ENCODE assay signal across 11 cellular contexts in the genomic region with DNA sequence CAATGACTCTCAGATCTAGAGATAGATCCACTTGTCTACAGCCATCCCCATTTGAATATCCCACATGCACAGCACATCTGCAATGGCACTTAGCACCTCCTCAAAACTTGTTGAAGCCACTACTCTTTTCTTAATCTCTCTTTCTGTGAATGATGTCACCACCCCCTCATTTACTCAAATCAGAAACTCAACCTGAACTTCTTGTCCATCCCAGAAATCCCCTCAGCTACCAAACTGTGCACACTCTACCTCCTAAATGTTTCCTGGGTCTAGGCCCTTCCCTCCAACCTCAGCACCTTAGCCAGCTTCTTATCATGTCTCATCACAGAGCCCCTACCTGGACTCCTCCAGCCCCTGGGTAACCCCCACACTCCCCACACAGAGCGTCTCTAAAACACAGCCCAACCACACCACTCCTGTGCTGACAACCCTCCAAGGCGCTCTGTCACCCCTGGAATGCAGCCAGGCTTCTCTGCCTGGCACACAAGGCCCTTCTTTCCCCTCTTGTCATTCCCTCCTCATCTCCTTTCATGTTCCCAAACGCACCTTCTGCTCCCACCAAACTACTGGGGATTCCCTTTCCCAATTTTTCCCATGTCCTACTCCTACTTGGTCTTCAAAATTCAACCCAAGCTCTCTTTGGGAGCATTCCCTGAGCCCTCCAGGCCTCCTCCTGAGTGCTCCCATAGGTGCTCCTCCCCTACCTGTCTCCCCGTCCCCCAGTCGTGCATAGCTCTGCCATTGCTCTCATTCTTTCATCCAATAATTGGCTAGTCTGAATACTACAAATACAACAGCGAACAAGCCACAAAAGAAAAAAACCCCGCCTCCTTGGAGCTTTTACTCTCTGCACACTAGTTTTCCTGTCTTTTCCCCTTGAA. TPM values are rescaled to one million over a fixed set of nuclear protein-coding genes. Genes with fewer than 3 reads are reported as not detected.
A peak's percentile ranks its signal among the peaks of the same experiment; 100 is the strongest.
DNase-seq lines count a peak whose midpoint lies in the region; ATAC-seq and TF ChIP-seq lines count a peak whose summit lies in the region.
"Had no signal": no experiment of that assay in that cellular context is flagged by ENCODE, and none has a peak within 500 bp of the region (broad histone marks: within the 10 kb centered on the region; RNA-seq: fewer than 3 reads in every experiment).

No MANE protein-coding gene starts in this region.

- no peak for TF ChIP-seq POLR2A in Peyer's patch (IDR thresholded peaks at IDR 0.05)

- peak; percentile 40 for DNase-seq in activated CD8-positive, alpha-beta T cell treated with anti-CD3 and anti-CD28 coated beads for 36 hours
- no peak for DNase-seq in activated CD8-positive, alpha-beta T cell treated with anti-CD3 and anti-CD28 coated beads, Interleukin-2, amount 10 ng/mL, durations not matched to agents 7 days and 5 days
- DNase-seq in mesenchymal stem cell, result no peak
- DNase-seq in T-helper 9 cell, result no peak
- no peak for DNase-seq in Peyer's patch
- no peak for DNase-seq in globus pallidus (ENCODE audit: low spot score)
- DNase-seq: DMS153, KG1, T-helper 17 cell had no signal

- no peak overlapping the region for H4K8ac ChIP-seq in mesenchymal stem cell (ENCODE audit: low read length)

- TF ChIP-seq CTCF in activated CD8-positive, alpha-beta T cell treated with anti-CD3 and anti-CD28 coated beads for 36 hours (IDR thresholded peaks at IDR 0.05), result no peak
- no peak for TF ChIP-seq CTCF in Peyer's patch (IDR thresholded peaks at IDR 0.05)

- H2BK15ac ChIP-seq in mesenchymal stem cell (ENCODE audit: low read depth, poor library complexity, severe bottlenecking), result peak overlapping the region; percentile 17

- H3K36me3 ChIP-seq in mesenchymal stem cell (ENCODE audit: control insufficient read depth in 1 of 2, insufficient read depth in 2 of 2, low read depth in 1 of 2, low read length in 2 of 2) (peaks cover 0 to 3% of the 10 kb centered on the region in 2 experiments), Peyer's patch (no peaks in the 10 kb centered on the region)

- H3K4me1 ChIP-seq in mesenchymal stem cell (ENCODE audit: control insufficient read depth, insufficient read depth, low read depth, low read length) (peaks cover 25% of the 10 kb centered on the region), Peyer's patch (peaks cover 0 to 31% (median 1%) of the 10 kb centered on the region in 4 donors)

- peak overlapping the region in 1 of 2 experiments; percentile 87 for H2BK12ac ChIP-seq in mesenchymal stem cell (ENCODE audit: low read length in 2 of 2)

- POLR2A ChIA-PET in activated CD8-positive, alpha-beta T cell treated with anti-CD3 and anti-CD28 coated beads for 36 hours (lab: Charles Lee), result interaction anchor here (1.5 kb wide), 2 partner anchors 17 to 548 kb away, joined by 3 to 5 read pairs; partner anchors contain the start of gene ATP1B3
- POLR2A ChIA-PET in activated CD8-positive, alpha-beta T cell treated with anti-CD3 and anti-CD28 coated beads, Interleukin-2, amount 10 ng/mL, durations not matched to agents 7 days and 5 days (lab: Charles Lee), result no interaction called here

- no peak overlapping the region for H3K4me3 Mint-ChIP-seq in activated CD8-positive, alpha-beta T cell treated with anti-CD3 and anti-CD28 coated beads for 36 hours
- H3K4me3 Mint-ChIP-seq in activated CD8-positive, alpha-beta T cell treated with anti-CD3 and anti-CD28 coated beads, Interleukin-2, amount 10 ng/mL, durations not matched to agents 7 days and 5 days, result no peak overlapping the region
- H3K4me3 Mint-ChIP-seq: T-helper 17 cell had no signal

- H2BK5ac ChIP-seq in mesenchymal stem cell (ENCODE audit: low read depth, low read length, poor library complexity, severe bottlenecking), result no peak overlapping the region

- H3K79me1 ChIP-seq in mesenchymal stem cell (replicated peaks; ENCODE audit: low read length, poor library complexity, severe bottlenecking), result peaks cover 11% of the 10 kb centered on the region

- H3K4me3 ChIP-seq in mesenchymal stem cell (ENCODE audit: insufficient read depth in 1 of 2, low read depth in 1 of 2, low read length in 2 of 2) (no peak overlapping the region), Peyer's patch (no peak overlapping the region)

- peak; percentile 85 for ATAC-seq in activated CD8-positive, alpha-beta T cell treated with anti-CD3 and anti-CD28 coated beads for 36 hours
- ATAC-seq in activated CD8-positive, alpha-beta T cell treated with anti-CD3 and anti-CD28 coated beads, Interleukin-2, amount 10 ng/mL, durations not matched to agents 7 days and 5 days, result no peak
- ATAC-seq in GM19468 (IDR thresholded peaks at IDR 0.05; ENCODE audit: extremely low read depth, unreplicated experiment) (peak; percentile 26), HG03039 (IDR thresholded peaks at IDR 0.05; ENCODE audit: unreplicated experiment) (peak; percentile 56)
- ATAC-seq: T-helper 17 cell had no signal

- no peaks in the 10 kb centered on the region for H3K27me3 ChIP-seq in mesenchymal stem cell (ENCODE audit: control insufficient read depth in 1 of 2, insufficient read depth in 1 of 2, low read length in 2 of 2)
- H3K27me3 ChIP-seq in Peyer's patch, result no peaks in the 10 kb centered on the region

- no peak overlapping the region for H3K9ac ChIP-seq in mesenchymal stem cell (ENCODE audit: low read length)

- H3K9me3 ChIP-seq in mesenchymal stem cell (ENCODE audit: control insufficient read depth, low read length), result no peaks in the 10 kb centered on the region
- H3K9me3 ChIP-seq in Peyer's patch, result no peaks in the 10 kb centered on the region

- H3K27me3 Mint-ChIP-seq in activated CD8-positive, alpha-beta T cell treated with anti-CD3 and anti-CD28 coated beads for 36 hours, result no peaks in the 10 kb centered on the region
- no peaks in the 10 kb centered on the region for H3K27me3 Mint-ChIP-seq in activated CD8-positive, alpha-beta T cell treated with anti-CD3 and anti-CD28 coated beads, Interleukin-2, amount 10 ng/mL, durations not matched to agents 7 days and 5 days (ENCODE audit: low read depth)

- H2BK120ac ChIP-seq in mesenchymal stem cell (ENCODE audit: low read depth, low read length), result no peak overlapping the region

- no peak overlapping the region for H3K4ac ChIP-seq in mesenchymal stem cell (ENCODE audit: low read depth in 1 of 2, low read length in 2 of 2)

- intact Hi-C loops in activated CD8-positive, alpha-beta T cell treated with anti-CD3 and anti-CD28 coated beads for 36 hours (cut with micrococcal nuclease), result no loop called here

- no peaks in the 10 kb centered on the region for H3K9me3 Mint-ChIP-seq in activated CD8-positive, alpha-beta T cell treated with anti-CD3 and anti-CD28 coated beads for 36 hours
- no peaks in the 10 kb centered on the region for H3K9me3 Mint-ChIP-seq in activated CD8-positive, alpha-beta T cell treated with anti-CD3 and anti-CD28 coated beads, Interleukin-2, amount 10 ng/mL, durations not matched to agents 7 days and 5 days (ENCODE audit: insufficient read depth)

- no peak overlapping the region for H4K91ac ChIP-seq in mesenchymal stem cell (ENCODE audit: low read length)

- H3K23ac ChIP-seq in mesenchymal stem cell (ENCODE audit: low read length in 2 of 2), result no peak overlapping the region

- no peak overlapping the region for H3K27ac ChIP-seq in mesenchymal stem cell (ENCODE audit: low read length, poor library complexity, severe bottlenecking)
- no peak overlapping the region for H3K27ac ChIP-seq in Peyer's patch

- CTCF ChIA-PET in activated CD8-positive, alpha-beta T cell treated with anti-CD3 and anti-CD28 coated beads for 36 hours (lab: Charles Lee), result interaction anchor here (0.9 to 2.4 kb wide), 4 partner anchors 16 to 127 kb away, joined by 4 to 8 read pairs (median 6); no protein-coding TSS in a partner anchor
- CTCF ChIA-PET in activated CD8-positive, alpha-beta T cell treated with anti-CD3 and anti-CD28 coated beads, Interleukin-2, amount 10 ng/mL, durations not matched to agents 7 days and 5 days (lab: Charles Lee), result interaction anchor here (1.4 kb wide), 1 partner anchor 124 kb away, joined by 3 read pairs; no protein-coding TSS in a partner anchor

- H2AK5ac ChIP-seq in mesenchymal stem cell (ENCODE audit: low read length, severe bottlenecking), result peak overlapping the region; percentile 90

- H3K14ac ChIP-seq in mesenchymal stem cell (ENCODE audit: low read length in 2 of 2), result no peak overlapping the region

- no peak overlapping the region for H2AFZ ChIP-seq in mesenchymal stem cell (ENCODE audit: low read depth, low read length)

- H3K4me1 Mint-ChIP-seq in activated CD8-positive, alpha-beta T cell treated with anti-CD3 and anti-CD28 coated beads for 36 hours (ENCODE audit: low read depth), result peaks cover 16% of the 10 kb centered on the region
- no peaks in the 10 kb centered on the region for H3K4me1 Mint-ChIP-seq in activated CD8-positive, alpha-beta T cell treated with anti-CD3 and anti-CD28 coated beads, Interleukin-2, amount 10 ng/mL, durations not matched to agents 7 days and 5 days (ENCODE audit: low read depth)

- H3K36me3 Mint-ChIP-seq in activated CD8-positive, alpha-beta T cell treated with anti-CD3 and anti-CD28 coated beads for 36 hours (ENCODE audit: low read depth), result no peaks in the 10 kb centered on the region
- H3K36me3 Mint-ChIP-seq in activated CD8-positive, alpha-beta T cell treated with anti-CD3 and anti-CD28 coated beads, Interleukin-2, amount 10 ng/mL, durations not matched to agents 7 days and 5 days (ENCODE audit: low read depth), result no peaks in the 10 kb centered on the region

- WGBS in mesenchymal stem cell, result 97% methylated on average over 7 of the region's 7 CpGs

- peak overlapping the region; percentile 17 for H3K27ac Mint-ChIP-seq in activated CD8-positive, alpha-beta T cell treated with anti-CD3 and anti-CD28 coated beads for 36 hours
- H3K27ac Mint-ChIP-seq in activated CD8-positive, alpha-beta T cell treated with anti-CD3 and anti-CD28 coated beads, Interleukin-2, amount 10 ng/mL, durations not matched to agents 7 days and 5 days, result no peak overlapping the region
- H3K27ac Mint-ChIP-seq: T-helper 17 cell had no signal

- no peak overlapping the region for H3K4me2 ChIP-seq in mesenchymal stem cell (ENCODE audit: low read length, poor library complexity, severe bottlenecking)

- H3K18ac ChIP-seq in mesenchymal stem cell (ENCODE audit: low read depth in 1 of 2, low read length in 2 of 2), result peak overlapping the region in 1 of 2 experiments; percentile 61

RNA-seq across cellular contexts. Expression of gene ZBTB38, which starts 39.8 kb away (rescaled TPM):
- 10 to 100 TPM; 20.4 to 21.2 TPM for total RNA-seq in activated CD8-positive, alpha-beta T cell treated with anti-CD3 and anti-CD28 coated beads for 36 hours
- 10 to 100 TPM; 27.8 to 29.6 TPM for total RNA-seq in activated CD8-positive, alpha-beta T cell treated with anti-CD3 and anti-CD28 coated beads, Interleukin-2, amount 10 ng/mL, durations not matched to agents 7 days and 5 days
- polyA plus RNA-seq in mesenchymal stem cell (2013, experiment 1 of 2), result 42.0 TPM
- polyA plus RNA-seq in mesenchymal stem cell (2013, experiment 2 of 2), result 39.5 TPM
- total RNA-seq in Peyer's patch, result 100 to 1,000 TPM; 168 to 254 (median 184) TPM

Comparison
In these comparisons a context has a peak if more than half of its experiments do, and no peak if none do; other contexts are left out.
1. RNA of gene ZBTB38, which starts 39.8 kb away (total RNA-seq): 168 to 254 TPM in Peyer's patch; 27.8 to 29.6 TPM in activated CD8-positive, alpha-beta T cell treated with anti-CD3 and anti-CD28 coated beads, Interleukin-2, amount 10 ng/mL, durations not matched to agents 7 days and 5 days and 20.4 to 21.2 TPM in activated CD8-positive, alpha-beta T cell treated with anti-CD3 and anti-CD28 coated beads for 36 hours; every median in the first group is over 4 times any median in the second.